Comparison of ENCODE assay signal across 13 cellular contexts in genomic region chr17:76026714-76027158, GRCh38. TPM values are rescaled to one million over a fixed set of nuclear protein-coding genes. Genes with fewer than 3 reads are reported as not detected.
DNase-seq lines count a peak whose midpoint lies in the region; ATAC-seq, FAIRE-seq and TF ChIP-seq lines count a peak whose summit lies in the region.
"Had no signal": no experiment of that assay in that cellular context is flagged by ENCODE, and none has a peak within 500 bp of the region (broad histone marks: within the 10 kb centered on the region; RNA-seq: fewer than 3 reads in every experiment).

No MANE protein-coding gene starts in this region.

- no peak overlapping the region for H3K14ac ChIP-seq in neuronal stem cell (ENCODE audit: low read length)

- H3K9me3 ChIP-seq in HepG2 (ENCODE audit: low read length) = no peaks in the 10 kb centered on the region
- no peaks in the 10 kb centered on the region for H3K9me3 ChIP-seq in right lobe of liver
- H3K9me3 ChIP-seq in esophagus squamous epithelium = no peaks in the 10 kb centered on the region
- no peaks in the 10 kb centered on the region for H3K9me3 ChIP-seq in neuronal stem cell (replicated peaks in 1 of 2; ENCODE audit: control insufficient read depth in 2 of 2, insufficient read depth in 1 of 2, low read depth in 1 of 2, low read length in 2 of 2)
- H3K9me3 ChIP-seq in HAP-1 = no peaks in the 10 kb centered on the region

- H3K4ac ChIP-seq in neuronal stem cell (ENCODE audit: low read length) = no peak overlapping the region

- no peak overlapping the region for H3K18ac ChIP-seq in neuronal stem cell (ENCODE audit: low read length)

- CTCF ChIA-PET in HepG2 (lab: Yijun Ruan, JAX; ENCODE audit: low intra/inter-chr PET ratio, low total read pairs) = no interaction called here

- DNase-seq in HepG2 (ENCODE audit: low spot score) = no peak
- DNase-seq in right lobe of liver = no peak
- DNase-seq in esophagus squamous epithelium (lab: John Stamatoyannopoulos, UW) = no peak
- no peak for DNase-seq in neuronal stem cell (ENCODE audit: low spot score)
- DNase-seq in HAP-1 (ENCODE audit: low spot score in 2 of 2) = no peak
- no peak for DNase-seq in NCI-H2107 treated with DMSO at 0.1 percent for 48 hours (lab: John Stamatoyannopoulos, UW; ENCODE audit: unreplicated experiment)
- no peak for DNase-seq in T-helper 1 cell
- DNase-seq in erythroblast (lab: John Stamatoyannopoulos, UW) = no peak
- DNase-seq: activated CD4-positive, CD25-positive, alpha-beta regulatory T cell; activated naive CD4-positive, alpha-beta T cell treated with Interleukin-2 at 50 U/mL for 16 hours; NCI-H446; OCI-M1 had no signal

- H3K4me1 ChIP-seq in HepG2 (ENCODE audit: insufficient read depth, low read length) = peaks cover 52% of the 10 kb centered on the region
- H3K4me1 ChIP-seq in right lobe of liver = no peaks in the 10 kb centered on the region
- H3K4me1 ChIP-seq in esophagus squamous epithelium = peaks cover 10 to 55% (median 10%) of the 10 kb centered on the region in 3 donors
- peaks cover 3 to 8% of the 10 kb centered on the region in 2 donors for H3K4me1 ChIP-seq in neuronal stem cell (ENCODE audit: control insufficient read depth in 2 of 2, insufficient read depth in 1 of 2, low read depth in 1 of 2, low read length in 2 of 2)
- no peaks in the 10 kb centered on the region for H3K4me1 ChIP-seq in HAP-1

- peak overlapping the region; percentile 95 for H3K4me2 ChIP-seq in HepG2 (ENCODE audit: low read depth, low read length)
- no peak overlapping the region for H3K4me2 ChIP-seq in neuronal stem cell (ENCODE audit: insufficient read depth, low read length, poor library complexity, severe bottlenecking)

- no peak for TF ChIP-seq RAD21 in HepG2 (CRISPR knock-in tag; IDR thresholded peaks at IDR 0.05)

- H3K36me3 ChIP-seq in HepG2 (replicated peaks in 1 of 2; ENCODE audit: control insufficient read depth in 1 of 2, insufficient read depth in 2 of 2, low read length in 2 of 2) (peaks cover 1 to 9% of the 10 kb centered on the region in 2 experiments; a peak in 3 of 5 replicates), right lobe of liver (no peaks in the 10 kb centered on the region), esophagus squamous epithelium (peaks cover 0 to 26% (median 0%) of the 10 kb centered on the region in 3 donors), neuronal stem cell (replicated peaks in 1 of 2; ENCODE audit: control insufficient read depth in 2 of 2, insufficient read depth in 2 of 2, low read length in 2 of 2) (no peaks in the 10 kb centered on the region), HAP-1 (replicated peaks) (no peaks in the 10 kb centered on the region)

- in situ Hi-C loops in HepG2 (cut with HindIII; ENCODE audit: extremely low pct_ligation_motif_present, low pct_unique_long_range_greater_than_20kb) = no loop called here
- in situ Hi-C loops in HAP-1 (cut with MboI; ENCODE audit: low sequenced_read_pairs) = no loop called here

- H3K27me3 ChIP-seq in HepG2 (ENCODE audit: control insufficient read depth in 1 of 2, insufficient read depth in 2 of 2, low read length in 2 of 2) = no peaks in the 10 kb centered on the region; a peak in 1 of 5 replicates
- H3K27me3 ChIP-seq in right lobe of liver = no peaks in the 10 kb centered on the region
- peaks cover 0 to 9% (median 0%) of the 10 kb centered on the region in 4 donors for H3K27me3 ChIP-seq in esophagus squamous epithelium
- H3K27me3 ChIP-seq in neuronal stem cell (ENCODE audit: control insufficient read depth in 3 of 3, insufficient read depth in 3 of 3, low read depth in 1 of 3, low read length in 3 of 3) = peaks cover 0 to 32% (median 0%) of the 10 kb centered on the region in 3 experiments
- H3K27me3 ChIP-seq in HAP-1 (ENCODE audit: low read depth) = no peaks in the 10 kb centered on the region

- no peaks in the 10 kb centered on the region for H3K79me2 ChIP-seq in HepG2 (ENCODE audit: insufficient read depth, low read length)

- H3K27ac ChIP-seq in HepG2 (ENCODE audit: extremely low read length, insufficient read depth, low read length) (peak overlapping the region; percentile 69), right lobe of liver (no peak overlapping the region), esophagus squamous epithelium (peak overlapping the region; percentile 84 to 99 (median 97)), neuronal stem cell (replicated peaks; ENCODE audit: low read length) (no peak overlapping the region)

- no TSS peak for BruUV-seq in HepG2 (replicated peaks; lab: Mats Ljungman, UMichigan)

- no peak overlapping the region for H2BK15ac ChIP-seq in neuronal stem cell (ENCODE audit: low read length)

- intact Hi-C loops in HepG2 (cut with micrococcal nuclease; ENCODE audit: unreplicated experiment) = no loop called here
- intact Hi-C loops in right lobe of liver (cut with DNase I) = no loop called here
- intact Hi-C loops in esophagus squamous epithelium (cut with DNase I) = no loop called here

- no peak overlapping the region for H4K91ac ChIP-seq in neuronal stem cell (ENCODE audit: low read depth, low read length, poor library complexity)

- H3K4me3 ChIP-seq in HepG2 (replicated peaks in 1 of 3; ENCODE audit: insufficient read depth in 1 of 3, low read depth in 2 of 3, low read length in 3 of 3) = peak overlapping the region; percentile 65 to 83 (median 69)
- no peak overlapping the region for H3K4me3 ChIP-seq in right lobe of liver
- H3K4me3 ChIP-seq in esophagus squamous epithelium = peak overlapping the region; percentile 61 to 77 (median 70)
- H3K4me3 ChIP-seq in neuronal stem cell (ENCODE audit: low read length in 2 of 2) = no peak overlapping the region
- no peak overlapping the region for H3K4me3 ChIP-seq in HAP-1

- TF ChIP-seq CTCF in HepG2 (CRISPR knock-in tag; IDR thresholded peaks at IDR 0.05) (peak; percentile 29), right lobe of liver (IDR thresholded peaks at IDR 0.05) (no peak), esophagus squamous epithelium (IDR thresholded peaks at IDR 0.05) (peak in 1 of 6 experiments; percentile 7)

- no peak overlapping the region for H3K23ac ChIP-seq in neuronal stem cell (ENCODE audit: low read depth, low read length, poor library complexity)

- no peaks in the 10 kb centered on the region for H3K79me1 ChIP-seq in neuronal stem cell (ENCODE audit: low read depth, low read length)

- WGBS in HepG2 (ENCODE audit: low lambda C conversion rate) = 5% methylated on average over 3 of the region's 15 CpGs
- no CpG with 5 or more reads among the region's 15 CpGs for WGBS in right lobe of liver (ENCODE audit: insufficient coverage, low coverage, low lambda C conversion rate, missing lambda C conversion rate)
- WGBS in esophagus squamous epithelium, 2 donors = no CpG with 5 or more reads among the region's 15 CpGs
- no CpG with 5 or more reads among the region's 15 CpGs for WGBS in neuronal stem cell (ENCODE audit: extremely low coverage in 2 of 2, insufficient read length in 2 of 2, insufficient replicate concordance in 1 of 2), 2 donors

- TF ChIP-seq EP300 in HepG2 (IDR thresholded peaks at IDR 0.05; ENCODE audit: low read depth in 2 of 2, low read length in 2 of 2) = no peak
- no peak for TF ChIP-seq EP300 in HepG2 (CRISPR knock-in tag; IDR thresholded peaks at IDR 0.05; ENCODE audit: borderline replicate concordance)

- H3K9ac ChIP-seq in HepG2 (ENCODE audit: insufficient read depth, low read depth, low read length) (peak overlapping the region; percentile 61), neuronal stem cell (ENCODE audit: low read depth, low read length, poor library complexity) (no peak overlapping the region)

- peak overlapping the region; percentile 33 for H2AFZ ChIP-seq in HepG2 (ENCODE audit: low read length)
- no peak overlapping the region for H2AFZ ChIP-seq in neuronal stem cell (ENCODE audit: low read length)

- POLR2A ChIA-PET in HepG2 (lab: Yijun Ruan, JAX) = interaction anchor here (0.7 to 1.9 kb wide), 5 partner anchors 12 to 247 kb away, joined by 3 to 5 read pairs (median 3); partner anchors contain the start of genes EXOC7 and SRP68

- no peak for FAIRE-seq in HepG2 (lab: Jason Lieb, UNC)

- peak; percentile 72 for ATAC-seq in HepG2
- ATAC-seq in right lobe of liver = no peak

- TF ChIP-seq POLR2A in HepG2 (IDR thresholded peaks at IDR 0.05; ENCODE audit: insufficient read depth in 1 of 2, low read depth in 2 of 2, low read length in 2 of 2) (no peak; a peak in 1 of 4 replicates), right lobe of liver (IDR thresholded peaks at IDR 0.05) (no peak), esophagus squamous epithelium (IDR thresholded peaks at IDR 0.05) (no peak), erythroblast (IDR thresholded peaks at IDR 0.05; ENCODE audit: low read length) (no peak)

- no peak overlapping the region for H4K8ac ChIP-seq in neuronal stem cell (ENCODE audit: low read depth, low read length)

- no peak overlapping the region for H2BK120ac ChIP-seq in neuronal stem cell (ENCODE audit: low read depth, low read length)

- H2BK12ac ChIP-seq in neuronal stem cell (ENCODE audit: low read length) = no peak overlapping the region

- no peaks in the 10 kb centered on the region for H4K20me1 ChIP-seq in HepG2 (ENCODE audit: insufficient read depth, low read length)

- no peak overlapping the region for H2BK5ac ChIP-seq in neuronal stem cell (ENCODE audit: low read length)

- peak overlapping the region; percentile 90 for H2AK5ac ChIP-seq in neuronal stem cell (ENCODE audit: low read depth, low read length)

RNA-seq across cellular contexts. Expression of gene EVPL, which starts 0.4 kb away (rescaled TPM):
- total RNA-seq in HepG2 (2016; rRNA removed; fragmentation: Illumina TruSeq; extraction: Trizol) (3.6 and 8.2 TPM in 2 replicates), right lobe of liver (under 1 TPM in 1 of 6 experiments, not detected in 5; 0.62 TPM), esophagus squamous epithelium (100 to 1,000 TPM; 132 to 604 (median 223) TPM)
- total RNA-seq in HepG2 (2016; cell fraction: cytosol; rRNA removed; fragmentation: Illumina TruSeq; extraction: Trizol; ENCODE audit: low read depth) = 1.1 and 1.8 TPM in 2 replicates
- total RNA-seq in HepG2 (2016; cell fraction: insoluble cytoplasmic fraction; rRNA removed; fragmentation: Illumina TruSeq; extraction: Trizol) = 2.4 and 9.2 TPM in 2 replicates
- 1.1 and 1.4 TPM in 2 replicates for total RNA-seq in HepG2 (2016; cell fraction: membrane; rRNA removed; fragmentation: Illumina TruSeq; extraction: Trizol)
- total RNA-seq in HepG2 (2016; cell fraction: nucleus; rRNA removed; fragmentation: Illumina TruSeq; extraction: Trizol) = 8.8 and 9.0 TPM in 2 replicates
- polyA plus RNA-seq in HepG2 (2011; rRNA removed) = 2.1 and 4.3 TPM in 2 replicates
- polyA plus RNA-seq in HepG2 (2011; cell fraction: cytosol; rRNA removed) = 0.99 and 1.4 TPM in 2 replicates
- 26.0 and 30.5 TPM in 2 replicates for polyA plus RNA-seq in HepG2 (2011; cell fraction: nucleus; rRNA removed)
- 3.9 and 4.6 TPM in 2 replicates for polyA plus RNA-seq in HepG2 (2012)
- 0.88 and 1.3 TPM in 2 replicates for polyA plus RNA-seq in HepG2 (2016; cell fraction: cytosol; fragmentation: Illumina TruSeq; extraction: Trizol; ENCODE audit: low read depth)
- 2.9 and 4.4 TPM in 2 replicates for polyA plus RNA-seq in HepG2 (2016; cell fraction: insoluble cytoplasmic fraction; fragmentation: Illumina TruSeq; extraction: Trizol; ENCODE audit: low read depth)
- polyA plus RNA-seq in HepG2 (2016; cell fraction: membrane; fragmentation: Illumina TruSeq; extraction: Trizol; ENCODE audit: low read depth) = 1.0 and 1.6 TPM in 2 replicates
- polyA plus RNA-seq in HepG2 (2016; cell fraction: nucleus; fragmentation: Illumina TruSeq; extraction: Trizol; ENCODE audit: insufficient read depth, low read depth) = 26.6 and 28.0 TPM in 2 replicates
- polyA minus RNA-seq in HepG2 (2011; rRNA and poly(A)+ RNA removed; ENCODE audit: low replicate concordance) = 3.4 and 3.8 TPM in 2 replicates
- 3.0 TPM in 2 replicates for polyA minus RNA-seq in HepG2 (2011; cell fraction: cytosol; rRNA and poly(A)+ RNA removed)
- polyA minus RNA-seq in HepG2 (2011; cell fraction: nucleus; rRNA and poly(A)+ RNA removed) = 4.9 and 7.6 TPM in 2 replicates
- not detected for polyA plus RNA-seq in neuronal stem cell (2013, experiment 1 of 2)
- polyA plus RNA-seq in neuronal stem cell (2013, experiment 2 of 2) = not detected
- total RNA-seq: pulmonary artery endothelial cell had no signal

RNA-seq across cellular contexts. Expression of gene CDK3, which starts 26.1 kb away (rescaled TPM):
- 2.0 and 5.8 TPM in 2 replicates for total RNA-seq in HepG2 (2016; rRNA removed; fragmentation: Illumina TruSeq; extraction: Trizol)
- 1.8 and 2.5 TPM in 2 replicates for total RNA-seq in HepG2 (2016; cell fraction: cytosol; rRNA removed; fragmentation: Illumina TruSeq; extraction: Trizol; ENCODE audit: low read depth)
- total RNA-seq in HepG2 (2016; cell fraction: insoluble cytoplasmic fraction; rRNA removed; fragmentation: Illumina TruSeq; extraction: Trizol) = 1.6 and 5.0 TPM in 2 replicates
- 2.3 TPM in 2 replicates for total RNA-seq in HepG2 (2016; cell fraction: membrane; rRNA removed; fragmentation: Illumina TruSeq; extraction: Trizol)
- 7.8 and 9.0 TPM in 2 replicates for total RNA-seq in HepG2 (2016; cell fraction: nucleus; rRNA removed; fragmentation: Illumina TruSeq; extraction: Trizol)
- polyA plus RNA-seq in HepG2 (2011; rRNA removed) = 11.4 and 18.0 TPM in 2 replicates
- polyA plus RNA-seq in HepG2 (2011; cell fraction: cytosol; rRNA removed) = 5.4 and 6.1 TPM in 2 replicates
- 90.2 and 107 TPM in 2 replicates for polyA plus RNA-seq in HepG2 (2011; cell fraction: nucleus; rRNA removed)
- polyA plus RNA-seq in HepG2 (2012) = 10.2 and 11.2 TPM in 2 replicates
- 0.93 and 1.5 TPM in 2 replicates for polyA plus RNA-seq in HepG2 (2016; cell fraction: cytosol; fragmentation: Illumina TruSeq; extraction: Trizol; ENCODE audit: low read depth)
- polyA plus RNA-seq in HepG2 (2016; cell fraction: insoluble cytoplasmic fraction; fragmentation: Illumina TruSeq; extraction: Trizol; ENCODE audit: low read depth) = 1.1 and 1.4 TPM in 2 replicates
- polyA plus RNA-seq in HepG2 (2016; cell fraction: membrane; fragmentation: Illumina TruSeq; extraction: Trizol; ENCODE audit: low read depth) = 1.8 and 2.0 TPM in 2 replicates
- polyA plus RNA-seq in HepG2 (2016; cell fraction: nucleus; fragmentation: Illumina TruSeq; extraction: Trizol; ENCODE audit: insufficient read depth, low read depth) = 29.8 and 32.4 TPM in 2 replicates
- polyA minus RNA-seq in HepG2 (2011; rRNA and poly(A)+ RNA removed; ENCODE audit: low replicate concordance) = 0.84 and 2.9 TPM in 2 replicates
- polyA minus RNA-seq in HepG2 (2011; cell fraction: cytosol; rRNA and poly(A)+ RNA removed) = 0.62 and 1.3 TPM in 2 replicates
- polyA minus RNA-seq in HepG2 (2011; cell fraction: nucleus; rRNA and poly(A)+ RNA removed) = 4.0 and 7.6 TPM in 2 replicates
- total RNA-seq in right lobe of liver = 10 to 100 TPM in 1 of 6 experiments, 1 to 10 TPM in 5; 2.2 to 11.0 (median 3.1) TPM
- total RNA-seq in esophagus squamous epithelium = 1 to 10 TPM; 2.4 to 6.6 (median 3.6) TPM
- polyA plus RNA-seq in neuronal stem cell (2013, experiment 1 of 2) = 5.4 TPM
- 5.3 TPM for polyA plus RNA-seq in neuronal stem cell (2013, experiment 2 of 2)

RNA-seq across cellular contexts. Expression of gene SRP68, which starts 45.6 kb away (rescaled TPM):
- total RNA-seq in HepG2 (2016; rRNA removed; fragmentation: Illumina TruSeq; extraction: Trizol) (39.8 and 89.7 TPM in 2 replicates), right lobe of liver (10 to 100 TPM; 31.0 to 37.0 (median 35.1) TPM), esophagus squamous epithelium (10 to 100 TPM; 40.6 to 78.0 (median 52.7) TPM)
- total RNA-seq in HepG2 (2016; cell fraction: cytosol; rRNA removed; fragmentation: Illumina TruSeq; extraction: Trizol; ENCODE audit: low read depth) = 19.0 and 21.2 TPM in 2 replicates
- total RNA-seq in HepG2 (2016; cell fraction: insoluble cytoplasmic fraction; rRNA removed; fragmentation: Illumina TruSeq; extraction: Trizol) = 34.8 and 87.8 TPM in 2 replicates
- total RNA-seq in HepG2 (2016; cell fraction: membrane; rRNA removed; fragmentation: Illumina TruSeq; extraction: Trizol) = 36.4 and 39.1 TPM in 2 replicates
- 55.4 and 62.2 TPM in 2 replicates for total RNA-seq in HepG2 (2016; cell fraction: nucleus; rRNA removed; fragmentation: Illumina TruSeq; extraction: Trizol)
- polyA plus RNA-seq in HepG2 (2011; rRNA removed) = 74.3 and 79.0 TPM in 2 replicates
- 56.3 and 67.1 TPM in 2 replicates for polyA plus RNA-seq in HepG2 (2011; cell fraction: cytosol; rRNA removed)
- polyA plus RNA-seq in HepG2 (2011; cell fraction: nucleus; rRNA removed) = 42.7 and 43.4 TPM in 2 replicates
- polyA plus RNA-seq in HepG2 (2012) = 84.3 and 86.0 TPM in 2 replicates
- polyA plus RNA-seq in HepG2 (2016; cell fraction: cytosol; fragmentation: Illumina TruSeq; extraction: Trizol; ENCODE audit: low read depth) = 12.5 and 13.5 TPM in 2 replicates
- polyA plus RNA-seq in HepG2 (2016; cell fraction: insoluble cytoplasmic fraction; fragmentation: Illumina TruSeq; extraction: Trizol; ENCODE audit: low read depth) = 124 and 144 TPM in 2 replicates
- polyA plus RNA-seq in HepG2 (2016; cell fraction: membrane; fragmentation: Illumina TruSeq; extraction: Trizol; ENCODE audit: low read depth) = 26.1 and 30.0 TPM in 2 replicates
- polyA plus RNA-seq in HepG2 (2016; cell fraction: nucleus; fragmentation: Illumina TruSeq; extraction: Trizol; ENCODE audit: insufficient read depth, low read depth) = 107 and 120 TPM in 2 replicates
- 72.1 and 78.5 TPM in 2 replicates for polyA minus RNA-seq in HepG2 (2011; rRNA and poly(A)+ RNA removed; ENCODE audit: low replicate concordance)
- polyA minus RNA-seq in HepG2 (2011; cell fraction: cytosol; rRNA and poly(A)+ RNA removed) = 44.7 and 45.6 TPM in 2 replicates
- 55.0 and 55.2 TPM in 2 replicates for polyA minus RNA-seq in HepG2 (2011; cell fraction: nucleus; rRNA and poly(A)+ RNA removed)
- polyA plus RNA-seq in neuronal stem cell (2013, experiment 1 of 2) = 51.0 TPM
- polyA plus RNA-seq in neuronal stem cell (2013, experiment 2 of 2) = 51.5 TPM

RNA-seq across cellular contexts. Expression of gene TEN1, which starts 47.7 kb away (rescaled TPM):
- total RNA-seq in HepG2 (2016; rRNA removed; fragmentation: Illumina TruSeq; extraction: Trizol) (14.7 and 18.0 TPM in 2 replicates), right lobe of liver (10 to 100 TPM in 5 of 6 experiments, 1 to 10 TPM in 1; 6.9 to 25.2 (median 14.1) TPM), esophagus squamous epithelium (10 to 100 TPM; 24.6 to 40.6 (median 26.2) TPM)
- 26.3 and 36.8 TPM in 2 replicates for total RNA-seq in HepG2 (2016; cell fraction: cytosol; rRNA removed; fragmentation: Illumina TruSeq; extraction: Trizol; ENCODE audit: low read depth)
- 13.8 and 19.0 TPM in 2 replicates for total RNA-seq in HepG2 (2016; cell fraction: insoluble cytoplasmic fraction; rRNA removed; fragmentation: Illumina TruSeq; extraction: Trizol)
- 38.9 and 47.5 TPM in 2 replicates for total RNA-seq in HepG2 (2016; cell fraction: membrane; rRNA removed; fragmentation: Illumina TruSeq; extraction: Trizol)
- 9.0 and 10.9 TPM in 2 replicates for total RNA-seq in HepG2 (2016; cell fraction: nucleus; rRNA removed; fragmentation: Illumina TruSeq; extraction: Trizol)
- 21.3 and 29.4 TPM in 2 replicates for polyA plus RNA-seq in HepG2 (2011; rRNA removed)
- polyA plus RNA-seq in HepG2 (2011; cell fraction: cytosol; rRNA removed) = 20.7 and 26.7 TPM in 2 replicates
- polyA plus RNA-seq in HepG2 (2011; cell fraction: nucleus; rRNA removed) = 68.4 and 69.7 TPM in 2 replicates
- polyA plus RNA-seq in HepG2 (2012) = 17.2 and 19.1 TPM in 2 replicates
- polyA plus RNA-seq in HepG2 (2016; cell fraction: cytosol; fragmentation: Illumina TruSeq; extraction: Trizol; ENCODE audit: low read depth) = 36.8 and 50.4 TPM in 2 replicates
- polyA plus RNA-seq in HepG2 (2016; cell fraction: insoluble cytoplasmic fraction; fragmentation: Illumina TruSeq; extraction: Trizol; ENCODE audit: low read depth) = 17.0 and 17.1 TPM in 2 replicates
- 37.6 and 44.5 TPM in 2 replicates for polyA plus RNA-seq in HepG2 (2016; cell fraction: membrane; fragmentation: Illumina TruSeq; extraction: Trizol; ENCODE audit: low read depth)
- polyA plus RNA-seq in HepG2 (2016; cell fraction: nucleus; fragmentation: Illumina TruSeq; extraction: Trizol; ENCODE audit: insufficient read depth, low read depth) = 23.5 and 24.6 TPM in 2 replicates
- polyA minus RNA-seq in HepG2 (2011; rRNA and poly(A)+ RNA removed; ENCODE audit: low replicate concordance) = 12.3 and 13.2 TPM in 2 replicates
- polyA minus RNA-seq in HepG2 (2011; cell fraction: cytosol; rRNA and poly(A)+ RNA removed) = 3.3 and 7.8 TPM in 2 replicates
- polyA minus RNA-seq in HepG2 (2011; cell fraction: nucleus; rRNA and poly(A)+ RNA removed) = 6.5 and 7.1 TPM in 2 replicates
- 8.7 TPM for polyA plus RNA-seq in neuronal stem cell (2013, experiment 1 of 2)
- polyA plus RNA-seq in neuronal stem cell (2013, experiment 2 of 2) = 8.1 TPM

RNA-seq across cellular contexts. Expression of gene ACOX1, which starts 47.8 kb away (rescaled TPM):
- total RNA-seq in HepG2 (2016; rRNA removed; fragmentation: Illumina TruSeq; extraction: Trizol) (120 and 156 TPM in 2 replicates), right lobe of liver (100 to 1,000 TPM; 112 to 202 (median 190) TPM), esophagus squamous epithelium (10 to 100 TPM; 46.9 to 73.3 (median 62.3) TPM)
- 10.7 and 14.1 TPM in 2 replicates for total RNA-seq in HepG2 (2016; cell fraction: cytosol; rRNA removed; fragmentation: Illumina TruSeq; extraction: Trizol; ENCODE audit: low read depth)
- 117 and 150 TPM in 2 replicates for total RNA-seq in HepG2 (2016; cell fraction: insoluble cytoplasmic fraction; rRNA removed; fragmentation: Illumina TruSeq; extraction: Trizol)
- total RNA-seq in HepG2 (2016; cell fraction: membrane; rRNA removed; fragmentation: Illumina TruSeq; extraction: Trizol) = 29.9 and 30.7 TPM in 2 replicates
- 86.5 and 102 TPM in 2 replicates for total RNA-seq in HepG2 (2016; cell fraction: nucleus; rRNA removed; fragmentation: Illumina TruSeq; extraction: Trizol)
- polyA plus RNA-seq in HepG2 (2011; rRNA removed) = 84.2 and 86.4 TPM in 2 replicates
- 56.8 and 64.7 TPM in 2 replicates for polyA plus RNA-seq in HepG2 (2011; cell fraction: cytosol; rRNA removed)
- polyA plus RNA-seq in HepG2 (2011; cell fraction: nucleus; rRNA removed) = 77.2 and 84.5 TPM in 2 replicates
- 59.6 and 89.0 TPM in 2 replicates for polyA plus RNA-seq in HepG2 (2012)
- polyA plus RNA-seq in HepG2 (2016; cell fraction: cytosol; fragmentation: Illumina TruSeq; extraction: Trizol; ENCODE audit: low read depth) = 5.3 and 5.6 TPM in 2 replicates
- polyA plus RNA-seq in HepG2 (2016; cell fraction: insoluble cytoplasmic fraction; fragmentation: Illumina TruSeq; extraction: Trizol; ENCODE audit: low read depth) = 71.5 and 71.7 TPM in 2 replicates
- 8.6 and 11.1 TPM in 2 replicates for polyA plus RNA-seq in HepG2 (2016; cell fraction: membrane; fragmentation: Illumina TruSeq; extraction: Trizol; ENCODE audit: low read depth)
- 66.2 and 73.5 TPM in 2 replicates for polyA plus RNA-seq in HepG2 (2016; cell fraction: nucleus; fragmentation: Illumina TruSeq; extraction: Trizol; ENCODE audit: insufficient read depth, low read depth)
- polyA minus RNA-seq in HepG2 (2011; rRNA and poly(A)+ RNA removed; ENCODE audit: low replicate concordance) = 73.6 and 303 TPM in 2 replicates
- polyA minus RNA-seq in HepG2 (2011; cell fraction: cytosol; rRNA and poly(A)+ RNA removed) = 201 and 237 TPM in 2 replicates
- polyA minus RNA-seq in HepG2 (2011; cell fraction: nucleus; rRNA and poly(A)+ RNA removed) = 162 and 215 TPM in 2 replicates
- 3.1 TPM for polyA plus RNA-seq in neuronal stem cell (2013, experiment 1 of 2)
- 3.0 TPM for polyA plus RNA-seq in neuronal stem cell (2013, experiment 2 of 2)

Comparison
In these comparisons a context has a peak if more than half of its experiments do, and no peak if none do; other contexts are left out.
1. H3K27ac ChIP-seq: peak in HepG2 (single experiment) and esophagus squamous epithelium (4 of 4); none in right lobe of liver (0 of 3) and neuronal stem cell (single experiment).
2. H3K4me3 ChIP-seq: peak in HepG2 (3 of 3) and esophagus squamous epithelium (4 of 4); none in right lobe of liver (0 of 3), neuronal stem cell (0 of 2) and HAP-1 (single experiment).
3. RNA of gene EVPL, which starts 0.4 kb away (total RNA-seq): 132 to 604 TPM in esophagus squamous epithelium; 1.1 to 9.2 TPM in HepG2 and 0.62 TPM in right lobe of liver; every median in the first group is over 10 times any median in the second.